Comparison of ENCODE assay signal across 15 cellular contexts in genomic region chr7:15011289-15011688, GRCh38.
DNase-seq lines count a peak whose midpoint lies in the region; ATAC-seq, FAIRE-seq and TF ChIP-seq lines count a peak whose summit lies in the region.
"Had no signal": no experiment of that assay in that cellular context is flagged by ENCODE, and none has a peak within 500 bp of the region (broad histone marks: within the 10 kb centered on the region; RNA-seq: fewer than 3 reads in every experiment).

No MANE protein-coding gene starts in this region.

- H3K4me1 Mint-ChIP-seq in neural progenitor cell = peaks cover 6% of the 10 kb centered on the region
- H3K4me1 Mint-ChIP-seq: CD14-positive monocyte had no signal

- no peak overlapping the region for H2BK5ac ChIP-seq in H1 (ENCODE audit: low read depth, low read length)

- no peak overlapping the region for H3K18ac ChIP-seq in H1 (ENCODE audit: extremely low read depth, low read length)

- H3K27ac ChIP-seq in HUES64 (ENCODE audit: low read depth, low read length) (peak overlapping the region; percentile 41; the same call in 1 of the 2 replicates), PC-9 (no peak overlapping the region), H1 (ENCODE audit: low read depth, low read length) (no peak overlapping the region), neural progenitor cell (no peak overlapping the region), esophagus muscularis mucosa (replicated peaks in 1 of 4) (no peak overlapping the region)

- TF ChIP-seq RAD21 in H1 (IDR thresholded peaks at IDR 0.05 in 1 of 2, conservative IDR thresholded peaks at IDR 0.05 in 1 of 2; ENCODE audit: low read depth in 2 of 2, low read length in 2 of 2) = no peak

- H3K23me2 ChIP-seq in H1 (ENCODE audit: low read depth, low read length) = no peaks in the 10 kb centered on the region; the same call in 1 of the 2 replicates

- H2BK20ac ChIP-seq in H1 (ENCODE audit: low read length) = no peak overlapping the region

- H3K9ac ChIP-seq in HUES64 (ENCODE audit: low read depth, low read length) = no peak overlapping the region
- no peak overlapping the region for H3K9ac ChIP-seq in H1 (replicated peaks in 1 of 4; ENCODE audit: extremely low read depth in 1 of 4, low read depth in 3 of 4, low read length in 3 of 4)
- H3K9ac ChIP-seq in neural progenitor cell = no peak overlapping the region

- H3K9me3 ChIP-seq in HUES64 (ENCODE audit: insufficient read depth, low read depth, low read length) = no peaks in the 10 kb centered on the region
- no peaks in the 10 kb centered on the region for H3K9me3 ChIP-seq in PC-9 (ENCODE audit: insufficient read depth, low read depth)
- no peaks in the 10 kb centered on the region for H3K9me3 ChIP-seq in H1 (ENCODE audit: insufficient read depth in 2 of 2, low read depth in 1 of 2, low read length in 1 of 2)
- no peaks in the 10 kb centered on the region for H3K9me3 ChIP-seq in neural progenitor cell (ENCODE audit: low read depth)
- H3K9me3 ChIP-seq in esophagus muscularis mucosa = no peaks in the 10 kb centered on the region

- H3K36me3 ChIP-seq in HUES64 (ENCODE audit: insufficient read depth, low read length) (no peaks in the 10 kb centered on the region), PC-9 (ENCODE audit: low read depth) (no peaks in the 10 kb centered on the region), H1 (ENCODE audit: control insufficient read depth in 2 of 4, insufficient read depth in 4 of 4, low read length in 3 of 4) (no peaks in the 10 kb centered on the region), neural progenitor cell (no peaks in the 10 kb centered on the region), esophagus muscularis mucosa (no peaks in the 10 kb centered on the region)

- TF ChIP-seq EP300 in H1 (IDR thresholded peaks at IDR 0.05; ENCODE audit: borderline replicate concordance in 1 of 2, low read depth in 2 of 2, low read length in 2 of 2) (no peak), esophagus muscularis mucosa (IDR thresholded peaks at IDR 0.05) (no peak)

- H3K9me2 ChIP-seq in PC-9 (ENCODE audit: insufficient read depth) = no peaks in the 10 kb centered on the region

- H3K4me3 Mint-ChIP-seq in neural progenitor cell = no peak overlapping the region
- H3K4me3 Mint-ChIP-seq: CD14-positive monocyte; CD8-positive, alpha-beta T cell had no signal

- H4K20me1 ChIP-seq in PC-9 (ENCODE audit: insufficient read depth) (no peaks in the 10 kb centered on the region), H1 (replicated peaks in 1 of 2; ENCODE audit: control insufficient read depth in 1 of 2, insufficient read depth in 2 of 2, low read length in 2 of 2) (no peaks in the 10 kb centered on the region), neural progenitor cell (ENCODE audit: low read depth) (no peaks in the 10 kb centered on the region)

- no peak overlapping the region for H4K8ac ChIP-seq in H1 (ENCODE audit: extremely low read depth, insufficient read depth, low read length)

- H4K91ac ChIP-seq in H1 (replicated peaks; ENCODE audit: insufficient read length, low read length) = no peak overlapping the region

- H3K56ac ChIP-seq in H1 (replicated peaks; ENCODE audit: insufficient read length, low read depth, low read length) = no peak overlapping the region

- H3K36me3 Mint-ChIP-seq in neural progenitor cell = no peaks in the 10 kb centered on the region
- H3K36me3 Mint-ChIP-seq: CD14-positive monocyte; CD8-positive, alpha-beta T cell had no signal

- H3K23ac ChIP-seq in H1 (ENCODE audit: insufficient read length) = no peak overlapping the region

- no peak overlapping the region for H3K14ac ChIP-seq in H1 (ENCODE audit: insufficient read length)

- ATAC-seq in GM19452 (IDR thresholded peaks at IDR 0.05; ENCODE audit: unreplicated experiment) = no peak
- no peak for ATAC-seq in HG03108 (IDR thresholded peaks at IDR 0.05; ENCODE audit: unreplicated experiment)
- ATAC-seq: CD8-positive, alpha-beta T cell; HCT116 had no signal

- TF ChIP-seq POLR2A in H1 (IDR thresholded peaks at IDR 0.05; ENCODE audit: control extremely low read depth in 1 of 2, low read depth in 2 of 2, low read length in 2 of 2) (no peak), esophagus muscularis mucosa (IDR thresholded peaks at IDR 0.05; ENCODE audit: low read depth) (no peak)

- no peak overlapping the region for H2BK120ac ChIP-seq in H1 (replicated peaks; ENCODE audit: low read depth, low read length)

- no peaks in the 10 kb centered on the region for H3K9me3 Mint-ChIP-seq in neural progenitor cell
- H3K9me3 Mint-ChIP-seq: CD8-positive, alpha-beta T cell had no signal

- H3K27me3 ChIP-seq in HUES64 (ENCODE audit: insufficient read depth, low read length) (no peaks in the 10 kb centered on the region), PC-9 (ENCODE audit: insufficient read depth, low read depth) (no peaks in the 10 kb centered on the region), H1 (replicated peaks in 1 of 4; ENCODE audit: control insufficient read depth in 3 of 4, extremely low read depth in 1 of 4, insufficient read depth in 3 of 4, low read length in 3 of 4) (no peaks in the 10 kb centered on the region), neural progenitor cell (no peaks in the 10 kb centered on the region), esophagus muscularis mucosa (no peaks in the 10 kb centered on the region)

- no peaks in the 10 kb centered on the region for H3F3A ChIP-seq in PC-9 (ENCODE audit: insufficient read depth, low read depth)
- peaks cover 5% of the 10 kb centered on the region for H3F3A ChIP-seq in neural progenitor cell (ENCODE audit: low read depth)

- FAIRE-seq in H1 (lab: Jason Lieb, UNC) = peak; percentile 24

- H3K79me2 ChIP-seq in PC-9 (ENCODE audit: low read depth) (no peaks in the 10 kb centered on the region), H1 (ENCODE audit: control insufficient read depth in 1 of 2, insufficient read depth in 2 of 2, low read length in 2 of 2) (no peaks in the 10 kb centered on the region), neural progenitor cell (ENCODE audit: low read depth) (no peaks in the 10 kb centered on the region)

- POLR2A ChIA-PET in PC-9 (lab: Charles Lee; ENCODE audit: unreplicated experiment) = no interaction called here
- POLR2A ChIA-PET in H1 (lab: Charles Lee; ENCODE audit: partially characterized antibody) = no interaction called here

- H2AFZ ChIP-seq in PC-9 (peak overlapping the region; percentile 8; the same call in 1 of the 2 replicates), H1 (ENCODE audit: low read length) (peak overlapping the region; percentile 69; the same call in 1 of the 2 replicates), neural progenitor cell (replicated peaks) (no peak overlapping the region)

- CTCF ChIA-PET in PC-9 (lab: Charles Lee) (no interaction called here), H1 (lab: Charles Lee; ENCODE audit: partially characterized antibody) (no interaction called here)

- H2AK5ac ChIP-seq in H1 (ENCODE audit: low read depth, low read length) = no peak overlapping the region

- no peak overlapping the region for H3K27ac Mint-ChIP-seq in neural progenitor cell
- H3K27ac Mint-ChIP-seq: CD14-positive monocyte; CD8-positive, alpha-beta T cell had no signal

- intact Hi-C loops in PC-9 (cut with micrococcal nuclease; ENCODE audit: unreplicated experiment) = loop anchor here (10.0 kb wide), 1 partner anchor 1054 kb away; no protein-coding TSS in a partner anchor
- intact Hi-C loops in esophagus muscularis mucosa (cut with DNase I) = loop anchor here (10.0 kb wide), 1 partner anchor 106 kb away; the partner anchor contains the start of gene DGKB

- no peak overlapping the region for H3K4me2 ChIP-seq in PC-9
- H3K4me2 ChIP-seq in H1 (ENCODE audit: insufficient read depth in 1 of 2, low read depth in 2 of 2, low read length in 2 of 2) = no peak overlapping the region
- H3K4me2 ChIP-seq in neural progenitor cell = no peak overlapping the region

- no peak overlapping the region for H2BK12ac ChIP-seq in H1 (ENCODE audit: low read depth, low read length)

- peaks cover 18% of the 10 kb centered on the region for H3K4me1 ChIP-seq in HUES64 (ENCODE audit: insufficient read depth, low read length)
- H3K4me1 ChIP-seq in PC-9 (replicated peaks; ENCODE audit: insufficient read depth) = no peaks in the 10 kb centered on the region; the same call in 1 of the 2 replicates
- H3K4me1 ChIP-seq in H1 (replicated peaks in 1 of 4; ENCODE audit: control insufficient read depth in 3 of 4, insufficient read depth in 4 of 4, low read length in 3 of 4) = peaks cover 0 to 12% (median 5%) of the 10 kb centered on the region in 4 experiments; a peak in 3 of 7 replicates
- H3K4me1 ChIP-seq in neural progenitor cell = peaks cover 4% of the 10 kb centered on the region
- peaks cover 0 to 11% (median 8%) of the 10 kb centered on the region in 4 donors for H3K4me1 ChIP-seq in esophagus muscularis mucosa

- H3K79me1 ChIP-seq in H1 (ENCODE audit: low read depth, low read length) = no peaks in the 10 kb centered on the region

- no peak overlapping the region for H4K5ac ChIP-seq in H1 (ENCODE audit: insufficient read length, low read depth, low read length)

- peaks cover 2% of the 10 kb centered on the region for H3K27me3 Mint-ChIP-seq in neural progenitor cell (ENCODE audit: insufficient read depth, low read depth)

- H3K4me3 ChIP-seq in HUES64 (ENCODE audit: low read length) = no peak overlapping the region
- H3K4me3 ChIP-seq in PC-9 = no peak overlapping the region
- H3K4me3 ChIP-seq in H1 (ENCODE audit: extremely low read depth in 1 of 4, insufficient read depth in 2 of 4, low read depth in 3 of 4, low read length in 4 of 4) = no peak overlapping the region
- H3K4me3 ChIP-seq in neural progenitor cell = no peak overlapping the region
- no peak overlapping the region for H3K4me3 ChIP-seq in esophagus muscularis mucosa

- H3K4ac ChIP-seq in H1 (replicated peaks; ENCODE audit: insufficient read length, low read depth, low read length) = no peak overlapping the region

- 28% methylated on average over 3 of the region's 3 CpGs for WGBS in HUES64
- 34% methylated on average over 3 of the region's 3 CpGs; no CpG with 5 or more reads in 1 of the 2 experiments for WGBS in H1 (ENCODE audit: extremely low coverage in 1 of 2, insufficient coverage in 1 of 2, insufficient read length in 1 of 2, insufficient replicate concordance in 2 of 2, low coverage in 1 of 2, low lambda C conversion rate in 2 of 2, missing lambda C conversion rate in 1 of 2), 2 experiments
- WGBS in esophagus muscularis mucosa = 72% methylated on average over 3 of the region's 3 CpGs

- no peak overlapping the region for H2BK15ac ChIP-seq in H1 (ENCODE audit: low read length)

- DNase-seq in PC-9 (no peak), H1 (ENCODE audit: low read depth in 1 of 2, low spot score in 2 of 2) (peak in 1 of 2 experiments; percentile 2), neural progenitor cell (ENCODE audit: low spot score) (peak; percentile 16), OCI-M2 (lab: John Stamatoyannopoulos, UW; ENCODE audit: unreplicated experiment) (no peak), esophagus muscularis mucosa (ENCODE audit: extremely low spot score) (no peak)
- DNase-seq: CD8-positive, alpha-beta T cell; COR-L47; DND-41; IMR-90; KBM-7 had no signal

- TF ChIP-seq CTCF in PC-9 (conservative IDR thresholded peaks at IDR 0.05) (no peak), H1 (IDR thresholded peaks at IDR 0.05; ENCODE audit: control extremely low read depth in 1 of 3, insufficient read depth in 1 of 3, low read depth in 1 of 3, low read length in 3 of 3) (no peak), neural progenitor cell (IDR thresholded peaks at IDR 0.05) (no peak), esophagus muscularis mucosa (IDR thresholded peaks at IDR 0.05) (no peak)

- no TSS peak for BruUV-seq in PC-9 (replicated peaks; lab: Mats Ljungman, UMichigan)
